In genomic region chr9:133838859-133839507, GRCh38 we compare ENCODE assay signal across 1 cellular context.
TF ChIP-seq lines count a peak whose summit lies in the region.

No MANE protein-coding gene starts in this region.

TF ChIP-seq in H1, 55 proteins besides CTCF, POLR2A, EP300 and RAD21 (continued from another document):
- no peak for TF ChIP-seq MAX (IDR thresholded peaks at IDR 0.05)
- TF ChIP-seq GABPA (IDR thresholded peaks at IDR 0.05; ENCODE audit: borderline replicate concordance, insufficient read depth, low read length), result no peak
- TF ChIP-seq ATF2 (IDR thresholded peaks at IDR 0.05; ENCODE audit: low read length), result no peak
- TF ChIP-seq KDM4A (IDR thresholded peaks at IDR 0.05; ENCODE audit: low read depth, low read length, severe bottlenecking), result no peak
- no peak for TF ChIP-seq CREB1 (IDR thresholded peaks at IDR 0.05)
- TF ChIP-seq CEBPB (IDR thresholded peaks at IDR 0.05; ENCODE audit: low read depth, low read length), result no peak
- no peak for TF ChIP-seq YY1 (IDR thresholded peaks at IDR 0.05; ENCODE audit: low read depth, low read length)
- TF ChIP-seq SP1 (IDR thresholded peaks at IDR 0.05; ENCODE audit: low read depth, low read length), result no peak
- TF ChIP-seq SRF (IDR thresholded peaks at IDR 0.05; ENCODE audit: low read depth, low read length), result no peak
TF ChIP-seq in H1: peak in this region for 0.
